ENCODE assay signal across 17 cellular contexts in the genomic region with DNA sequence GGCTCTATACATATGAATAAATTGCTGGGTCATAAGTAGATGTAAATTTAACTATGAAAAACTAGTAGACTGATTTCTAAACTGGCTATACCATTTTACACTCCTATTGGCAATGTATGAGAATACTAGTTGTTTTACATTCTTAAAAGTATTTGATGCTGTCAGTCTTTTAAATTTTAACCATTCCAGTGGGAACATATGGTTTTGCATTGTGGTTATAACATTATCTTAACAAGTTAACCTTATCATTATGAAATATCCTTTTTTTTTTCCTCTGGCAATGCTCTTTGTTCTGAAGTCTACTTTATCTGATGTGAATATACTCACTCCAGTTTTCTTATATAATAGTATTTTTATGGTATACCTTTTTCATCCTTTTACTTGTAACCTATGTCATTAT.
"Had no signal": no experiment of that assay in that cellular context is flagged by ENCODE, and none has a peak within 500 bp of the region (broad histone marks: within the 10 kb centered on the region; RNA-seq: fewer than 3 reads in every experiment).

No MANE protein-coding gene starts in this region.

- H3K79me2 ChIP-seq: parathyroid adenoma had no signal

- ATAC-seq: activated CD4-positive, CD25-positive, alpha-beta regulatory T cell treated with anti-CD3 and anti-CD28 coated beads, Interleukin-2, amount 50 U/mL, for 24 hours; left lobe of liver; naive thymus-derived CD4-positive, alpha-beta T cell; stimulated activated memory B cell treated with anti-CD40 and anti-IgM and Interleukin-4, amounts not matched to agents 10 μg/mL and 1 μg/mL and 100 μg/mL, for 72 hours had no signal

- H3K4me1 ChIP-seq: parathyroid adenoma had no signal

- H2AFZ ChIP-seq: parathyroid adenoma had no signal

- H3K9ac ChIP-seq: parathyroid adenoma had no signal

- H3K36me3 ChIP-seq: cardiac muscle cell had no signal

- H3K4me3 ChIP-seq: cardiac muscle cell had no signal

- H3K27me3 ChIP-seq: cardiac muscle cell had no signal

- DNase-seq: activated CD4-positive, alpha-beta T cell treated with anti-CD3 and anti-CD28 coated beads, Interleukin-2, amount 50 U/mL, for 1 hour; activated CD8-positive, alpha-beta memory T cell treated with anti-CD3 and anti-CD28 coated beads for 24 hours; activated naive CD4-positive, alpha-beta T cell; activated naive CD8-positive, alpha-beta T cell treated with anti-CD3 and anti-CD28 coated beads, Interleukin-2, amount 10 ng/mL, durations not matched to agents 7 days and 5 days; aorta; cortex of kidney; effector memory CD4-positive, alpha-beta T cell; islet precursor cell; mammary epithelial cell; naive thymus-derived CD4-positive, alpha-beta T cell; stimulated activated CD4-positive, alpha-beta T cell treated with anti-CD3 and anti-CD28 coated beads, Interleukin-2, amount 100 ng/mL, for 48 hours; T-helper 9 cell had no signal

- H3K27ac ChIP-seq: cardiac muscle cell, parathyroid adenoma had no signal
